In the genomic region with DNA sequence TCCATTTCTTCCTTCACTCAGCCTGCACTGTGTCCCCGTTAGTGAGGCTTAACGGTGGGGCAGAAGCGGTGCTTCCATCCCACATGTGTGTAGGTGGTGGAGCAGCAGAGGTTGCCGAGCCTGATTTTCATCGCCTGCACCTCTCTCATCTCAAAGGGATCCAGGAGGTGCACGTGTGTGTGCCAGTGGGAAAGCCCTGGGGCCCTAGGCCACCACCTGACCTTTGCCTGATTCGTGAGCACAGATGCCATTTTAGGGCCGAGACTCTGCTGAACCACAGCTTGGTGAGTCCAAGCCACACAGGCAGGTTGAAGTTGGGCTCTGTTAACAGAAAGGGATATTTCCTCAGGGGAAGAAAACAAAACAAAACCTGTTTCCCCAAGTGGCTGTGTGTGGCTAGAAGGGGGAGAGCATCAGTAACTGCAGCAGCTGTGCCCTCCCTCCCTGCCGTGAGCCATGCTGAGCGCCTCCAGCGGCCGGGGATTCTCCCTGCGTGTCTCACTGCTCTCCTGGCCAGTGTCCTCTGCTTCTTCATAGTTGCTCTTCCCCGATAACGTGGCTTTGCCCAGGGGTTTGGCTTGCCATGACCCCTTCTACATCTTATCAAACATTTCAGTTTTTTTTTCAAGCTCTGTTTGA, we compare ENCODE assay signal across 8 cellular contexts.
A peak's percentile ranks its signal among the peaks of the same experiment; 100 is the strongest.
DNase-seq lines count a peak whose midpoint lies in the region; ATAC-seq and TF ChIP-seq lines count a peak whose summit lies in the region.

No MANE protein-coding gene starts in this region.

- H3K4me1 ChIP-seq in A673 (ENCODE audit: insufficient read depth, low read length, poor library complexity, severe bottlenecking) = no peaks in the 10 kb centered on the region
- peaks cover 62% of the 10 kb centered on the region for H3K4me1 ChIP-seq in psoas muscle

- H3K9me3 Mint-ChIP-seq in central memory CD8-positive, alpha-beta T cell = no peaks in the 10 kb centered on the region

- POLR2A ChIA-PET in A673 (lab: Charles Lee; ENCODE audit: low non-redundant PET) = no interaction called here

- CTCF ChIA-PET in A673 (lab: Charles Lee) = no interaction called here

- H3K27me3 ChIP-seq in A673 (replicated peaks; ENCODE audit: insufficient read depth, low read depth, low read length, poor library complexity) (no peaks in the 10 kb centered on the region), psoas muscle (ENCODE audit: insufficient read depth in 3 of 3, low read length in 2 of 3) (no peaks in the 10 kb centered on the region)

- no TSS peak for BruUV-seq in A673 (replicated peaks; lab: Mats Ljungman, UMichigan)

- H3K4me3 ChIP-seq in A673 (ENCODE audit: low read depth, low read length, poor library complexity, severe bottlenecking) (no peak overlapping the region), psoas muscle (no peak overlapping the region), foreskin fibroblast (ENCODE audit: low read depth in 1 of 2, low read length in 2 of 2) (no peak overlapping the region)

- H3K36me3 Mint-ChIP-seq in central memory CD8-positive, alpha-beta T cell (ENCODE audit: insufficient read depth) = peaks cover 3% of the 10 kb centered on the region

- WGBS in psoas muscle, 3 donors = 49 to 74% (median 50%) methylated on average over 15 of the region's 15 CpGs

- H3K9me3 ChIP-seq in A673 (ENCODE audit: low read depth, low read length, poor library complexity, severe bottlenecking) (no peaks in the 10 kb centered on the region), psoas muscle (no peaks in the 10 kb centered on the region)

- H3K27me3 Mint-ChIP-seq in central memory CD8-positive, alpha-beta T cell = no peaks in the 10 kb centered on the region

- H3K36me3 ChIP-seq in A673 (ENCODE audit: insufficient read depth, low read length, poor library complexity, severe bottlenecking) (no peaks in the 10 kb centered on the region), psoas muscle (ENCODE audit: insufficient read depth in 1 of 2, low read depth in 1 of 2) (peaks cover 3 to 14% of the 10 kb centered on the region in 2 donors)

- H3K4me3 Mint-ChIP-seq in central memory CD8-positive, alpha-beta T cell = no peak overlapping the region

- H3K27ac ChIP-seq in A673 (ENCODE audit: low read depth, low read length, poor library complexity, severe bottlenecking) (no peak overlapping the region), psoas muscle (peak overlapping the region; percentile 48)

- intact Hi-C loops in A673 (cut with micrococcal nuclease; ENCODE audit: unreplicated experiment) = no loop called here
- intact Hi-C loops in psoas muscle (cut with DNase I) = loop anchor here in 1 of 2 donors (5.0 kb wide), 1 partner anchor 35 kb away; no protein-coding TSS in a partner anchor

- ATAC-seq in GM18870 (IDR thresholded peaks at IDR 0.05; ENCODE audit: unreplicated experiment) = peak; percentile 72
- peak; percentile 96 for ATAC-seq in HG03354 (IDR thresholded peaks at IDR 0.05; ENCODE audit: poor library complexity, severe bottlenecking, unreplicated experiment)
- ATAC-seq in central memory CD8-positive, alpha-beta T cell (replicated peaks; ENCODE audit: extremely low read depth, poor library complexity, severe bottlenecking) = no peak
- peak; percentile 65 to 82 (median 81) for ATAC-seq in psoas muscle

- peaks cover 48% of the 10 kb centered on the region for H3K4me1 Mint-ChIP-seq in central memory CD8-positive, alpha-beta T cell

- peak overlapping the region; percentile 89 for H3K27ac Mint-ChIP-seq in central memory CD8-positive, alpha-beta T cell (ENCODE audit: low read depth)

- DNase-seq in A673 (ENCODE audit: low spot score) = peak; percentile 23
- DNase-seq in central memory CD8-positive, alpha-beta T cell (ENCODE audit: low spot score in 2 of 2) = no peak
- DNase-seq in psoas muscle = peak; percentile 60 to 77
- no peak for DNase-seq in central memory CD4-positive, alpha-beta T cell
- DNase-seq in foreskin fibroblast = no peak
- DNase-seq in NCI-H1105 (lab: John Stamatoyannopoulos, UW) = no peak

- TF ChIP-seq CTCF in A673 (conservative IDR thresholded peaks at IDR 0.05; ENCODE audit: low read depth, low read length) = peak; percentile 34; the same call in 1 of the 2 replicates
- peak; percentile 37 for TF ChIP-seq CTCF in psoas muscle (IDR thresholded peaks at IDR 0.05)
- TF ChIP-seq CTCF in foreskin fibroblast (IDR thresholded peaks at IDR 0.05; ENCODE audit: low read depth, low read length) = no peak

Comparison
In these comparisons a context has a peak if more than half of its experiments do, and no peak if none do; other contexts are left out.
1. DNase-seq: peak in A673 (single experiment) and psoas muscle (2 of 2); none in central memory CD8-positive, alpha-beta T cell (0 of 2), central memory CD4-positive, alpha-beta T cell (single experiment), foreskin fibroblast (0 of 2) and NCI-H1105 (single experiment).